In the genomic region with DNA sequence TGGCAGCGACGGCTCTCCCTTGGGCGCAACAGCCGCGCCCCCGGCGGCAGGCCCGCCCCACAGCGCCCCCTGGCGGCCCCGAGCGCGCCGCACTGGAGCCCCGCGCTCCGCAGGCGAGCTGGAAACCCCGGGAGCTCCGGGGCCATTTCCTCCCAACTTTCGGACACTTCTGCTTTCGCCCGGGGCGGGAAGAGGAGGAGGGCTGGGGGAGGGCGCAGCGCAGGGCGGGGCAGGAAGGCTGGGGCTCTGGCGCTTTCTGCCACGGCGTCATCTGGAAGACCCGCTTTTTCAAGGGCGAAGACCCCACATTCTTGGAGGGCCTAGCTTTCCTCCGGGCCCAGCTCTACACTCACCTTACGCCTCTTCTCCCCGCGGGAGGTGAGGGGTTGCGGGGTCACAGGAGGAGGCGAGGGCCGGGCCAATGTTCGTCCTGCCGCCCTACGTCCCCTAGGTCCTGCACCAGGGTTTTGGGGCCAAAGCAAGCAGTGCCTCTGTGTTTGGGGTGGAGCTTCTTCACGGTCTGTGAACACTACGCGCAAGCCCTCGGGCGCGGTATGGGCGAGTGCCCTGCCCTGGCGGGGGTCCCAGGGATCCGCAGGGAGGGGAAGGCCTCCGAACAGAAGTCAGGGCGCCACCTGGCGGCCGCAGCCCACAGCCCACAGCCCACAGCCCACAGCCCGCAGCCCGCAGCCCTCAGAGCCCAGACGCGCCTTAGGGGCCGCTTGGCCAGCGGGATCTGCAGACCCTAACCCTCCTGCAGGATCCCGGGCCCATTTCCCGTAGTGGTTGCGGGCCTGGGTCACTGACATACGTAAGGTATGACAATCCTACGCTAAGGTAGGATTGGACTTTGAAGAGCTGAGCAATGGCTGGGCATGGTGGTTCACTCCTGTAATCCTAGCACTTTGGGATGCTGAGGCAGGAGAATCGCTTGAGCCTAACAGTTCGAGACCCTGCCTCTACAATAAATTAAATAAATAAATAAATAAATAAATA, we compare ENCODE assay signal across 8 cellular contexts. TPM values are rescaled to one million over a fixed set of nuclear protein-coding genes. Genes with fewer than 3 reads are reported as not detected.
DNase-seq lines count a peak whose midpoint lies in the region; ATAC-seq and TF ChIP-seq lines count a peak whose summit lies in the region.

No MANE protein-coding gene starts in this region.

- ATAC-seq in GM21367 (IDR thresholded peaks at IDR 0.05; ENCODE audit: unreplicated experiment) = peak; percentile 72

- TF ChIP-seq CTCF in endodermal cell (conservative IDR thresholded peaks at IDR 0.05) = peak; percentile 92
- TF ChIP-seq CTCF in mesothelial cell of epicardium (IDR thresholded peaks at IDR 0.05; ENCODE audit: unreplicated experiment) = peak; percentile 94

- peak overlapping the region; percentile 92 for H3K9ac ChIP-seq in endodermal cell (ENCODE audit: extremely low read depth, low read length, poor library complexity, severe bottlenecking)

- peak overlapping the region; percentile 79 for H3K27ac ChIP-seq in endodermal cell (ENCODE audit: low read depth, low read length)

- peaks cover 2% of the 10 kb centered on the region for H3K27me3 Mint-ChIP-seq in endodermal cell (ENCODE audit: insufficient read depth)
- H3K27me3 Mint-ChIP-seq in mesothelial cell of epicardium (ENCODE audit: low read depth) = peaks cover 2% of the 10 kb centered on the region

- H3K9me3 ChIP-seq in endodermal cell (ENCODE audit: control insufficient read depth, low read length) = no peaks in the 10 kb centered on the region

- DNase-seq in COR-L47 (lab: John Stamatoyannopoulos, UW) (peak; percentile 95), HT1080 (ENCODE audit: low read depth) (peak; percentile 87), NOMO-1 treated with dmso at 0.1 percent for 144 hours (lab: John Stamatoyannopoulos, UW; ENCODE audit: unreplicated experiment) (peak; percentile 95), endodermal cell (peak; percentile 98), mesothelial cell of epicardium (ENCODE audit: low spot score in 2 of 2, unreplicated experiment in 2 of 2) (peak; percentile 91 to 97)
- peak; percentile 44 for DNase-seq in activated CD8-positive, alpha-beta memory T cell treated with anti-CD3 and anti-CD28 coated beads, Interleukin-2, amount 50 U/mL, for 24 hours (ENCODE audit: extremely low read depth)
- DNase-seq in stimulated activated CD8-positive, alpha-beta memory T cell treated with anti-CD3 and anti-CD28 coated beads, Interleukin-15, amount 100 ng/mL, for 4 hours (ENCODE audit: low read depth in 2 of 2) = peak; percentile 55 to 63

- H3K4me3 ChIP-seq in endodermal cell (ENCODE audit: low read length) = peak overlapping the region; percentile 89

- H3K9me3 Mint-ChIP-seq in endodermal cell (no peaks in the 10 kb centered on the region), mesothelial cell of epicardium (no peaks in the 10 kb centered on the region)

- no peaks in the 10 kb centered on the region for H3K36me3 Mint-ChIP-seq in endodermal cell (ENCODE audit: low read depth)
- no peaks in the 10 kb centered on the region for H3K36me3 Mint-ChIP-seq in mesothelial cell of epicardium

- peaks cover 11% of the 10 kb centered on the region for H3K4me1 Mint-ChIP-seq in endodermal cell
- peaks cover 8% of the 10 kb centered on the region for H3K4me1 Mint-ChIP-seq in mesothelial cell of epicardium

- H3K27ac Mint-ChIP-seq in endodermal cell (peak overlapping the region; percentile 86), mesothelial cell of epicardium (peak overlapping the region; percentile 93)

- no peaks in the 10 kb centered on the region for H3K36me3 ChIP-seq in endodermal cell (ENCODE audit: control insufficient read depth, insufficient read depth, low read length)

- H3K4me3 Mint-ChIP-seq in endodermal cell (peak overlapping the region; percentile 63), mesothelial cell of epicardium (peak overlapping the region; percentile 86)

- H3K27me3 ChIP-seq in endodermal cell (ENCODE audit: control insufficient read depth, insufficient read depth, low read length, poor library complexity, severe bottlenecking) = no peaks in the 10 kb centered on the region

- no peaks in the 10 kb centered on the region for H3K4me1 ChIP-seq in endodermal cell (ENCODE audit: control insufficient read depth, insufficient read depth, low read length)

- WGBS in endodermal cell (ENCODE audit: insufficient coverage in 1 of 2, insufficient read length in 1 of 2), 2 experiments = 3 to 7% methylated on average over 19 to 66 of the region's 68 CpGs

RNA-seq across cellular contexts. Expression of a gene that starts 31.1 kb away (rescaled TPM):
- total RNA-seq in HT1080 (2014; rRNA removed; shearing (Covaris generic)) = not detected in 2 replicates
- not detected in 2 replicates for polyA plus RNA-seq in HT1080 (2015; cell fraction: cytosol; rRNA removed)
- not detected in 2 replicates for polyA plus RNA-seq in HT1080 (2015; cell fraction: nucleus; rRNA removed)
- total RNA-seq in endodermal cell (under 1 TPM; 0.11 to 0.24 TPM), mesothelial cell of epicardium (not detected in 3 replicates)
- 0.21 TPM for polyA plus RNA-seq in endodermal cell (2013, experiment 1 of 2)
- 0.12 TPM for polyA plus RNA-seq in endodermal cell (2013, experiment 2 of 2)

RNA-seq across cellular contexts. Expression of a gene that starts 31.2 kb away (rescaled TPM):
- total RNA-seq in HT1080 (2014; rRNA removed; shearing (Covaris generic)) = not detected in 2 replicates
- polyA plus RNA-seq in HT1080 (2015; cell fraction: cytosol; rRNA removed) = not detected in 2 replicates
- 0.14 and 0.24 TPM in 2 replicates for polyA plus RNA-seq in HT1080 (2015; cell fraction: nucleus; rRNA removed)
- total RNA-seq in endodermal cell (under 1 TPM; 0.24 to 0.40 TPM), mesothelial cell of epicardium (not detected in 3 replicates)
- 0.07 TPM for polyA plus RNA-seq in endodermal cell (2013, experiment 1 of 2)
- not detected for polyA plus RNA-seq in endodermal cell (2013, experiment 2 of 2)

Comparison
In these comparisons a context has a peak if more than half of its experiments do, and no peak if none do; other contexts are left out.
1. Peak in every context shown above with its lines: DNase-seq, ATAC-seq, H3K4me3 ChIP-seq and H3K27ac ChIP-seq.
2. DNase-seq: peak in every context shown above with its lines; median percentile 98 in endodermal cell; 95 in COR-L47; 95 in NOMO-1 treated with dmso at 0.1 percent for 144 hours; 94 in mesothelial cell of epicardium; 87 in HT1080; 59 in stimulated activated CD8-positive, alpha-beta memory T cell treated with anti-CD3 and anti-CD28 coated beads, Interleukin-15, amount 100 ng/mL, for 4 hours; 44 in activated CD8-positive, alpha-beta memory T cell treated with anti-CD3 and anti-CD28 coated beads, Interleukin-2, amount 50 U/mL, for 24 hours.